In the genomic region with DNA sequence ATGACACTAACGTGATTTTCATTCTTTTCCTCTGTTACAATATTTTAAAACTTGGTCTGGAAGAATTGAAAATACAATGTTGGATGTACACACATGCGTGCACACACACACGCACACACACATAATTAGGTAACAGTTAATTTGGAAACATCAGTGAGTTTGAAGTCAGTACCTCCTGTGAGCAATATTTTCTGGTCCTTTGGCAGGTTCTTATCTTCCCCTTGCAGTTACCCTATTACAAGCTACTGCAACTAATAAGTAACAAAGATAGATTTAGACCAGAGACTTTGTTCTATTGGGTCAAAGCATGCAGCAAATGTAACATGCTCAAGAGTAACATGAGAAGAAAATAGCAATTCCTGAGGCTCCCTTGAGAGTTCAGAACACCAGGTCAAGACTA, we compare ENCODE assay signal across 20 cellular contexts.
"Had no signal": no experiment of that assay in that cellular context is flagged by ENCODE, and none has a peak within 500 bp of the region (broad histone marks: within the 10 kb centered on the region; RNA-seq: fewer than 3 reads in every experiment).

No MANE protein-coding gene starts in this region.

- DNase-seq: Karpas-422, KG1, MG63, NCI-H1092, NCI-H1105 treated with DMSO at 0.1 percent for 48 hours, NCI-H1417 treated with DMSO at 0.1 percent for 48 hours, NCI-H146, NCI-H1694 treated with DMSO at 0.1 percent for 48 hours, NCI-H1930, NCI-H2081, NCI-H2107, NCI-H345, NCI-H526 treated with DMSO at 0.1 percent for 48 hours, NCI-H748 treated with DMSO at 0.1 percent for 48 hours, PC-3, SHP77, SK-N-SH, SW 1271 had no signal

- FAIRE-seq: HTR-8/SVneo had no signal

- ATAC-seq: Panc1, PC-3 had no signal
